ENCODE assay signal across 1 cellular context in the genomic region with DNA sequence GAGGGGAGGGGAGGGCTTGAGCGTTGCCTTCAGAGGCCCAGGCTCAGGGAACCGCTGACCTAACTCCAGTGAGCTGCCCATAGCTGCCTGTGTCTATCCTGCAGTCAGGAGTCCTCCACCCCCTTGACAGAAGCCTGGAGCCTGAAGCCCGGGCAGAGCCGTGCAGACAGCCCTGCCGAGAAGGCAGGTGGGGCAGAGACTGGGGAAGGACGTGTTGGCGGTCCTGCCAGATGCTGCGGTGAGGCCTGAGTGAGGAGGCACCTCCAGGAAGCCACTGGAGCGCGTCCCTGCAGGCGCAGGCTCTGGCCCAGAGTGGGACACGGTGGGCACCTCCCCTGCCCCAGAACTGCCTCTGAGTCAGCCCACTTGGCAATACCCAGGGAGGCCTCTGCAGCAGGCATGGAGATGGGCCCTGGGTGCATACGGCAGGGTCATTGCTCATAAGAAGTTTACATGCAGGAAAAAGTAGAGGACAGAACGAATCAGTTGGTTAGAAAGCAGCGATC.
TF ChIP-seq lines count a peak whose summit lies in the region.

No MANE protein-coding gene starts in this region.

TF ChIP-seq in IMR-90, 13 proteins besides CTCF, POLR2A, EP300 and RAD21 (continued from another document):
- TF ChIP-seq USF2 (IDR thresholded peaks at IDR 0.05; ENCODE audit: low read depth, low read length) (no peak), NFE2L2 (IDR thresholded peaks at IDR 0.05; ENCODE audit: low read depth, low read length) (no peak), SMC3 (IDR thresholded peaks at IDR 0.05; ENCODE audit: low read depth, low read length) (no peak)
